ENCODE assay signal across 15 cellular contexts in the genomic region with DNA sequence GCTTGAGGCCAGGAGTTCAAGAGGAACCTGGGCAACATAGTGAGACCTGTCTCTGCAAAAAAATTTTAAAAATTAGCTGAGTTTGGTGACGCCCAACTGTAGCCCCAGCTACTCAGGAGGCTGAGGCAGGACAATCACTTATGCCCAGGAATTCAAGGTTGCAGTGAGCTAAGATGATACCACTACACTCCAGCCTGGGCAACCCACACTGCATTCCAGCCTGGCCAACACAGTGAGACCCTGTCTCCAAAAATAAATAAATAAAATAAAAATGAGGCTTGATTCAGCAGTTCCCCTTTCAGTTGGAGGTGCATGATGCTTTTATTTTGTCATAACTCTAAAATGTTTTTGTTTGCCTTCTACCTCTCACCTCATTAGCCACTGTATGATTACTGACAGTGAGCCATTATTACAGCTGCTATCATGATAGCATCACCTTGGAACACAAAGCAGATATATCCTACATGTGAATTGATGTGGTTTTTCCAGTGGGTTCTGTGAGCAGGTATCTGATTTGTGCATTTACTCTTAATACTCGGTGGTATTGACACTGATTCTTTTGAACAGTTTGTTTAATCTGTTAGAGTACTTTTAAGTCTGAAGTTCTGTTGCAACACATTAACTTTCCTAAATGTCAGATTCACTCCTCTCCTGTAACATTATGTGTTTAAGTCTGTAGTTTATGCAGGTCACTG.
"Had no signal": no experiment of that assay in that cellular context is flagged by ENCODE, and none has a peak within 500 bp of the region (broad histone marks: within the 10 kb centered on the region; RNA-seq: fewer than 3 reads in every experiment).

No MANE protein-coding gene starts in this region.

- H3K27me3 ChIP-seq: tibial artery, vagina had no signal

- H3K27me3 Mint-ChIP-seq: brain; central memory CD8-positive, alpha-beta T cell; naive thymus-derived CD4-positive, alpha-beta T cell; stimulated activated memory B cell treated with anti-CD40 and anti-IgM and Interleukin-4, amounts not matched to agents 10 μg/mL and 1 μg/mL and 100 μg/mL, for 72 hours had no signal

- H3K9me3 Mint-ChIP-seq: activated T-helper 2 cell treated with anti-CD3 and anti-CD28 coated beads, Interferon-gamma antibody, Interleukin-2, Interleukin-4, amounts not matched to agents 10 μg/mL and 5 μg/mL and 100 μg/mL, durations not matched to agents 14 hours and 24 hours and 36 hours; brain; central memory CD8-positive, alpha-beta T cell; naive thymus-derived CD4-positive, alpha-beta T cell; stimulated activated memory B cell treated with anti-CD40 and anti-IgM and Interleukin-4, amounts not matched to agents 10 μg/mL and 1 μg/mL and 100 μg/mL, for 72 hours had no signal

- H3K27ac ChIP-seq: tibial artery, vagina had no signal

- ATAC-seq: activated CD8-positive, alpha-beta T cell treated with anti-CD3 and anti-CD28 coated beads, Interleukin-2, amount 10 ng/mL, durations not matched to agents 7 days and 5 days; naive thymus-derived CD4-positive, alpha-beta T cell; stimulated activated memory B cell treated with anti-CD40 and anti-IgM and Interleukin-4, amounts not matched to agents 10 μg/mL and 1 μg/mL and 100 μg/mL, for 72 hours had no signal

- H3K4me1 ChIP-seq: vagina had no signal

- DNase-seq: activated CD4-positive, alpha-beta T cell treated with anti-CD3 and anti-CD28 coated beads for 48 hours; activated CD8-positive, alpha-beta T cell treated with anti-CD3 and anti-CD28 coated beads, Interleukin-2, amount 10 ng/mL, durations not matched to agents 7 days and 5 days; activated naive CD4-positive, alpha-beta T cell treated with anti-CD3 and anti-CD28 coated beads, Interleukin-2, amount 50 U/mL, for 16 hours; amygdala; effector memory CD4-positive, alpha-beta T cell; midbrain; naive thymus-derived CD4-positive, alpha-beta T cell; small intestine; T-helper 9 cell; tibial artery had no signal

- H3K9me3 ChIP-seq: tibial artery, vagina had no signal

- H3K4me3 ChIP-seq: tibial artery, vagina had no signal

- H3K4me3 Mint-ChIP-seq: activated CD8-positive, alpha-beta T cell treated with anti-CD3 and anti-CD28 coated beads, Interleukin-2, amount 10 ng/mL, durations not matched to agents 7 days and 5 days; brain; central memory CD8-positive, alpha-beta T cell; naive thymus-derived CD4-positive, alpha-beta T cell; stimulated activated memory B cell treated with anti-CD40 and anti-IgM and Interleukin-4, amounts not matched to agents 10 μg/mL and 1 μg/mL and 100 μg/mL, for 72 hours had no signal

- H3K36me3 ChIP-seq: vagina had no signal

- H3K27ac Mint-ChIP-seq: activated CD8-positive, alpha-beta T cell treated with anti-CD3 and anti-CD28 coated beads, Interleukin-2, amount 10 ng/mL, durations not matched to agents 7 days and 5 days; activated T-helper 2 cell treated with anti-CD3 and anti-CD28 coated beads, Interferon-gamma antibody, Interleukin-2, Interleukin-4, amounts not matched to agents 10 μg/mL and 5 μg/mL and 100 μg/mL, durations not matched to agents 14 hours and 24 hours and 36 hours; brain; stimulated activated memory B cell treated with anti-CD40 and anti-IgM and Interleukin-4, amounts not matched to agents 10 μg/mL and 1 μg/mL and 100 μg/mL, for 72 hours had no signal
